In the genomic region with DNA sequence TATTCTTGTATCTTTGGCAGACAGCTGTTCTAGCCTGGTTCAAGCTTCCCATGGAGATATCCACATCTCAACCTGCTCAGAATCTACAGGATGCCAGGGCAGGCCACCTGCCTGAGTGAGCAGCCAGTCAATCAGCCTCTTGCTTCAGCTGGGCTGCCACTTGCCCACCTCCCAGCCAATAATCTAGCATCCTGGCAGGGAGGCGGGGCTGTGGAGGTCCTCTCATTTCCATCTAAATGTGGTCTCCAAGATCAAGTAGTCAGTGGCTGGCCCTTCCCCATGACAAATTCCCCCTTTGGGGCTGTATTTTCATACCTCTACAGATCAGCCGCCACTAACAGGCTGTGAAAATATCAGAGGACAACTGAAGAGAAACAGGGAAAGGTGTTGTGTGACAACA, we compare ENCODE assay signal across 28 cellular contexts. TPM values are rescaled to one million over a fixed set of nuclear protein-coding genes. Genes with fewer than 3 reads are reported as not detected.
"Had no signal": no experiment of that assay in that cellular context is flagged by ENCODE, and none has a peak within 500 bp of the region (broad histone marks: within the 10 kb centered on the region; RNA-seq: fewer than 3 reads in every experiment).

No MANE protein-coding gene starts in this region.

- H3K27me3 Mint-ChIP-seq: activated CD4-positive, alpha-beta memory T cell treated with anti-CD3 and anti-CD28 coated beads for 36 hours; activated CD4-positive, alpha-beta T cell treated with anti-CD3 and anti-CD28 coated beads, Interleukin-2, amount 10 ng/mL, durations not matched to agents 24 days and 14 days; activated naive CD4-positive, alpha-beta T cell treated with anti-CD3 and anti-CD28 coated beads, Interleukin-2, amount 50 U/mL, for 24 hours; activated naive CD8-positive, alpha-beta T cell treated with anti-CD3 and anti-CD28 coated beads, Interleukin-2, amount 50 U/mL, for 24 hours; activated T-helper 17 cell treated with anti-CD3 and anti-CD28 coated beads, Interleukin-2, amount 50 U/mL, for 72 hours; central memory CD8-positive, alpha-beta T cell; dendritic cell treated with granulocyte-macrophage colony-stimulating factor and Interleukin-4, amounts not matched to agents 40 ng/mL and 50 ng/mL, for 4 days had no signal

- H3K4me3 Mint-ChIP-seq: activated CD4-positive, alpha-beta memory T cell treated with anti-CD3 and anti-CD28 coated beads for 36 hours; activated CD4-positive, alpha-beta T cell treated with anti-CD3 and anti-CD28 coated beads, Interleukin-2, amount 10 ng/mL, durations not matched to agents 24 days and 14 days; activated naive CD4-positive, alpha-beta T cell treated with anti-CD3 and anti-CD28 coated beads, Interleukin-2, amount 50 U/mL, for 24 hours; activated naive CD8-positive, alpha-beta T cell treated with anti-CD3 and anti-CD28 coated beads, Interleukin-2, amount 50 U/mL, for 24 hours; activated T-cell treated with anti-CD3 and anti-CD28 coated beads, Interleukin-2, amount 50 U/mL, for 4 hours; activated T-helper 17 cell treated with anti-CD3 and anti-CD28 coated beads, Interleukin-2, amount 50 U/mL, for 72 hours; central memory CD8-positive, alpha-beta T cell; dendritic cell treated with granulocyte-macrophage colony-stimulating factor and Interleukin-4, amounts not matched to agents 40 ng/mL and 50 ng/mL, for 4 days; neural progenitor cell; T-helper 1 cell treated with Interleukin-12 subunit alpha and Interleukin-12 subunit beta and Interleukin-4 antibody, amounts not matched to agents 30 μg/mL and 1 μg/mL, for 36 hours had no signal

- ATAC-seq: activated naive CD8-positive, alpha-beta T cell treated with anti-CD3 and anti-CD28 coated beads, Interleukin-2, amount 50 U/mL, for 24 hours; activated T-cell treated with anti-CD3 and anti-CD28 coated beads, Interleukin-2, amount 50 U/mL, for 4 hours; activated T-helper 17 cell treated with anti-CD3 and anti-CD28 coated beads, Interleukin-2, amount 50 U/mL, for 72 hours; foreskin keratinocyte; heart right ventricle; left lobe of liver; lower lobe of right lung; right cardiac atrium had no signal

- DNase-seq: activated CD4-positive, alpha-beta memory T cell treated with anti-CD3 and anti-CD28 coated beads for 36 hours; activated CD4-positive, alpha-beta T cell treated with anti-CD3 and anti-CD28 coated beads, Interleukin-2, amount 10 ng/mL, durations not matched to agents 24 days and 14 days; activated CD4-positive, CD25-positive, alpha-beta regulatory T cell treated with anti-CD3 and anti-CD28 coated beads, Interleukin-2, amount 50 U/mL, for 72 hours; activated naive CD8-positive, alpha-beta T cell treated with anti-CD3 and anti-CD28 coated beads, Interleukin-2, amount 50 U/mL, for 24 hours; activated T-cell treated with anti-CD3 and anti-CD28 coated beads, Interleukin-2, amount 50 U/mL, for 4 hours; amygdala; foreskin keratinocyte; heart right ventricle; kidney glomerular epithelial cell; lower lobe of right lung; right cardiac atrium; spleen; stimulated activated naive CD4-positive, alpha-beta T cell; SW 1271; T1000; testis; transverse colon; WERI-Rb-1 had no signal

- H3K27ac Mint-ChIP-seq: activated CD4-positive, alpha-beta memory T cell treated with anti-CD3 and anti-CD28 coated beads for 36 hours; activated CD4-positive, alpha-beta T cell treated with anti-CD3 and anti-CD28 coated beads, Interleukin-2, amount 10 ng/mL, durations not matched to agents 24 days and 14 days; activated naive CD4-positive, alpha-beta T cell treated with anti-CD3 and anti-CD28 coated beads, Interleukin-2, amount 50 U/mL, for 24 hours; activated naive CD8-positive, alpha-beta T cell treated with anti-CD3 and anti-CD28 coated beads, Interleukin-2, amount 50 U/mL, for 24 hours; activated T-helper 17 cell treated with anti-CD3 and anti-CD28 coated beads, Interleukin-2, amount 50 U/mL, for 72 hours; dendritic cell treated with granulocyte-macrophage colony-stimulating factor and Interleukin-4, amounts not matched to agents 40 ng/mL and 50 ng/mL, for 4 days; neural progenitor cell; T-helper 1 cell treated with Interleukin-12 subunit alpha and Interleukin-12 subunit beta and Interleukin-4 antibody, amounts not matched to agents 30 μg/mL and 1 μg/mL, for 36 hours had no signal

- H3K9me3 ChIP-seq: breast epithelium, esophagus muscularis mucosa, heart right ventricle, lower lobe of right lung, spleen, testis, transverse colon had no signal

- H3K9me3 Mint-ChIP-seq: activated CD4-positive, alpha-beta memory T cell treated with anti-CD3 and anti-CD28 coated beads for 36 hours; activated CD4-positive, alpha-beta T cell treated with anti-CD3 and anti-CD28 coated beads, Interleukin-2, amount 10 ng/mL, durations not matched to agents 24 days and 14 days; activated naive CD4-positive, alpha-beta T cell treated with anti-CD3 and anti-CD28 coated beads, Interleukin-2, amount 50 U/mL, for 24 hours; activated naive CD8-positive, alpha-beta T cell treated with anti-CD3 and anti-CD28 coated beads, Interleukin-2, amount 50 U/mL, for 24 hours; activated T-cell treated with anti-CD3 and anti-CD28 coated beads, Interleukin-2, amount 50 U/mL, for 4 hours; activated T-helper 17 cell treated with anti-CD3 and anti-CD28 coated beads, Interleukin-2, amount 50 U/mL, for 72 hours; central memory CD8-positive, alpha-beta T cell; dendritic cell treated with granulocyte-macrophage colony-stimulating factor and Interleukin-4, amounts not matched to agents 40 ng/mL and 50 ng/mL, for 4 days; neural progenitor cell; T-helper 1 cell treated with Interleukin-12 subunit alpha and Interleukin-12 subunit beta and Interleukin-4 antibody, amounts not matched to agents 30 μg/mL and 1 μg/mL, for 36 hours had no signal

RNA-seq across cellular contexts. Expression of gene SPDEF, which starts 33.0 kb away (rescaled TPM):
- total RNA-seq: activated CD4-positive, alpha-beta T cell treated with anti-CD3 and anti-CD28 coated beads, Interleukin-2, amount 10 ng/mL, durations not matched to agents 24 days and 14 days; esophagus muscularis mucosa; foreskin keratinocyte; glomerular endothelial cell had no signal
